Comparison of ENCODE assay signal across 18 cellular contexts in the genomic region with DNA sequence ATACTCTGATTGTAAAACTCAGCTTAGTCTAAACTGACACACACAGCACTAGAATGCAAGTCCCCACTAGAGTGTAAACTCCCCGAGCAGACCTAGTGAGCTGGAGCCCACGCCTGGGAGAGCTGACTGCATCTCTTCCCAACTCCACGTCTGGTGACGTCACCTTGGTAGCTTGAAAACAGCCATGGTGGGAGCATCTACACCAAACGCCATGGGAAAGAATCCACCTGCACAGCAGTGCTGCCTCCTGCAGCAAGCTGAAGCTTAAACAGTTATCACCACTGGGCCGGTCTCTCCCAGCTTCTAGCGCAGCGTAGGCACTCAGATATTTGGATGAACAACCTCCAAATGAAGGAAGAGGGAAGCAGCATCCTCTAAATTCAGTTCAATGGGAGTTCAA.
"Had no signal": no experiment of that assay in that cellular context is flagged by ENCODE, and none has a peak within 500 bp of the region (broad histone marks: within the 10 kb centered on the region; RNA-seq: fewer than 3 reads in every experiment).

No MANE protein-coding gene starts in this region.

- H3K27me3 ChIP-seq: testis had no signal

- H3K4me3 Mint-ChIP-seq: activated CD4-positive, alpha-beta T cell treated with anti-CD3 and anti-CD28 coated beads, Interleukin-2, amount 10 ng/mL, durations not matched to agents 7 days and 5 days; activated CD8-positive, alpha-beta T cell treated with anti-CD3 and anti-CD28 coated beads, Interleukin-2, amount 10 ng/mL, durations not matched to agents 7 days and 5 days; activated naive CD4-positive, alpha-beta T cell treated with anti-CD3 and anti-CD28 coated beads for 36 hours; activated T-cell treated with anti-CD3 and anti-CD28 coated beads, Interleukin-2, amount 50 U/mL, for 24 hours; naive thymus-derived CD8-positive, alpha-beta T cell; stimulated activated memory B cell treated with anti-CD40 and anti-IgM and Interleukin-4, amounts not matched to agents 10 μg/mL and 1 μg/mL and 100 μg/mL, for 72 hours; type B pancreatic cell had no signal

- H3K27ac ChIP-seq: breast epithelium, neutrophil, parathyroid adenoma, testis had no signal

- H3K36me3 Mint-ChIP-seq: type B pancreatic cell had no signal

- H3K4me3 ChIP-seq: breast epithelium, spleen, testis had no signal

- H3K9me3 ChIP-seq: breast epithelium, neutrophil, spleen, testis had no signal

- ATAC-seq: activated CD4-positive, CD25-positive, alpha-beta regulatory T cell treated with anti-CD3 and anti-CD28 coated beads, Interleukin-2, amount 50 U/mL, for 24 hours; activated CD8-positive, alpha-beta T cell treated with anti-CD3 and anti-CD28 coated beads, Interleukin-2, amount 10 ng/mL, durations not matched to agents 7 days and 5 days; left ventricle myocardium superior; naive thymus-derived CD8-positive, alpha-beta T cell; stimulated activated memory B cell treated with anti-CD40 and anti-IgM and Interleukin-4, amounts not matched to agents 10 μg/mL and 1 μg/mL and 100 μg/mL, for 72 hours had no signal

- H3K9me3 Mint-ChIP-seq: activated CD4-positive, alpha-beta T cell treated with anti-CD3 and anti-CD28 coated beads, Interleukin-2, amount 10 ng/mL, durations not matched to agents 7 days and 5 days; activated naive CD4-positive, alpha-beta T cell treated with anti-CD3 and anti-CD28 coated beads for 36 hours; activated T-cell treated with anti-CD3 and anti-CD28 coated beads, Interleukin-2, amount 50 U/mL, for 24 hours; naive thymus-derived CD8-positive, alpha-beta T cell; stimulated activated memory B cell treated with anti-CD40 and anti-IgM and Interleukin-4, amounts not matched to agents 10 μg/mL and 1 μg/mL and 100 μg/mL, for 72 hours; type B pancreatic cell had no signal

- DNase-seq: activated CD4-positive, alpha-beta T cell treated with anti-CD3 and anti-CD28 coated beads, Interleukin-2, amount 10 ng/mL, durations not matched to agents 7 days and 5 days; activated CD8-positive, alpha-beta T cell treated with anti-CD3 and anti-CD28 coated beads, Interleukin-2, amount 10 ng/mL, durations not matched to agents 7 days and 5 days; activated naive CD4-positive, alpha-beta T cell treated with anti-CD3 and anti-CD28 coated beads for 36 hours; activated T-cell treated with anti-CD3 and anti-CD28 coated beads, Interleukin-2, amount 50 U/mL, for 24 hours; hypothalamus; left ventricle myocardium superior; naive thymus-derived CD8-positive, alpha-beta T cell; spleen; stimulated activated CD4-positive, alpha-beta T cell treated with anti-CD3 and anti-CD28 coated beads, Interleukin-4, amount 100 ng/mL, for 4 hours; T-helper 1 cell; T-helper 9 cell; testis had no signal
